Comparison of ENCODE assay signal across 9 cellular contexts in the genomic region with DNA sequence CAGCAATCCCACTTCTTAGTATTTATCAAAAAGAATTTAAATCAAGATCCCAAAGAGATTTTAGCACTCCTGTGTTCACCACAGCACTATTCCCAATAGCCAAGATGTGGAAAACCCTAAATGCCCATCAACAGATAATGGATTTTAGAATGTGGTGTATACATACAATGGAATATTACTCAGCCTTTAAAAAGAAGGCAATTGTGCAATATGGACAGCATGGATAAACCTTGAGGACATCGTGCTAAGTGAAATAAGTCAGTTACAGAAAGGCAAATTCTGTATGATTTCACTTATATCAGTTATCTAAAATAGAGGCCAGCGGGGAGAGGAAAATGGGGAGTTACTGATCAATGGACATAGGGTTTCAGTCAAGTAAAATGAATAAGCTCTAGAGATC.
"Had no signal": no experiment of that assay in that cellular context is flagged by ENCODE, and none has a peak within 500 bp of the region (broad histone marks: within the 10 kb centered on the region; RNA-seq: fewer than 3 reads in every experiment).

No MANE protein-coding gene starts in this region.

- H2AFZ ChIP-seq: GM23338 had no signal

- ATAC-seq: GM23338, HCT116 had no signal

- H3K4me1 ChIP-seq: HAP-1 had no signal

- H3K4me3 ChIP-seq: GM23338, HAP-1 had no signal

- H3K4me2 ChIP-seq: GM23338 had no signal

- FAIRE-seq: H1 had no signal

- DNase-seq: GOT3, H7, H9, HCEC 1CT, HFFc6 had no signal

- H3K36me3 ChIP-seq: HAP-1 had no signal

- H3K9me3 ChIP-seq: HAP-1 had no signal
